Comparison of ENCODE assay signal across 8 cellular contexts in genomic region chr4:48779998-48780866, GRCh38. TPM values are rescaled to one million over a fixed set of nuclear protein-coding genes. Genes with fewer than 3 reads are reported as not detected.
DNase-seq lines count a peak whose midpoint lies in the region; ATAC-seq and TF ChIP-seq lines count a peak whose summit lies in the region.

FRYL (minus strand) TSS chr4:48780279; CDS start chr4:48634410, 145,869 bp downstream.

- peak; percentile 98 for DNase-seq in NCI-H1694 treated with DMSO at 0.1 percent for 48 hours (lab: John Stamatoyannopoulos, UW)
- peak; percentile 92 to 97 (median 93) for DNase-seq in T-helper 17 cell
- peak; percentile 76 to 100 (median 99) for DNase-seq in amygdala (lab: John Stamatoyannopoulos, UW)
- DNase-seq in left cardiac atrium: peak; percentile 99
- peak; percentile 100 for DNase-seq in posterior vena cava (ENCODE audit: low spot score)
- peak; percentile 100 for DNase-seq in ureter (ENCODE audit: low spot score)

- H3K27ac Mint-ChIP-seq in T-helper 17 cell: peak within 1 kb of the TSS; percentile 96

- H3K4me1 Mint-ChIP-seq in T-helper 17 cell: peaks cover 31% of the 10 kb centered on the region

- no peaks in the 10 kb centered on the region for H3K36me3 Mint-ChIP-seq in T-helper 17 cell (ENCODE audit: low read depth)

- no peaks in the 10 kb centered on the region for H3K9me3 ChIP-seq in T-helper 17 cell (ENCODE audit: control insufficient read depth, low read length, poor library complexity, severe bottlenecking)

- ATAC-seq in HG02885 (IDR thresholded peaks at IDR 0.05; ENCODE audit: poor library complexity, unreplicated experiment) (peak; percentile 90), T-helper 17 cell (peak; percentile 90), left cardiac atrium (peak; percentile 93 to 96)

- intact Hi-C loops in left cardiac atrium (cut with DNase I) (loop anchor here (1.0 to 10.0 kb wide), 3 partner anchors 51 to 195 kb away; partner anchors contain the start of gene OCIAD1 (in 1 of the 2)), posterior vena cava (cut with DNase I) (loop anchor here (1.0 to 5.0 kb wide), 2 partner anchors 8 to 52 kb away; partner anchors contain the start of gene OCIAD1 (in 1 of the 2))

- H3K4me3 Mint-ChIP-seq in T-helper 17 cell: peak within 1 kb of the TSS; percentile 99

- TF ChIP-seq POLR2A in GM15510 (IDR thresholded peaks at IDR 0.05; ENCODE audit: borderline replicate concordance, extremely low read depth, insufficient read length): peak; percentile 64

- H3K27me3 Mint-ChIP-seq in T-helper 17 cell: no peaks in the 10 kb centered on the region

RNA-seq across cellular contexts. Expression of gene FRYL, which starts in this region (rescaled TPM):
- total RNA-seq in T-helper 17 cell: 100 to 1,000 TPM; 104 to 120 TPM
- total RNA-seq in left cardiac atrium: 10 to 100 TPM; 38.8 to 41.3 TPM
- 10 to 100 TPM; 59.6 to 73.2 TPM for total RNA-seq in posterior vena cava
- 123 TPM for total RNA-seq in ureter

Comparison
In these comparisons a context has a peak if more than half of its experiments do, and no peak if none do; other contexts are left out.
1. Peak in every context shown above with its lines: DNase-seq and ATAC-seq.